In genomic region chr4:71261001-71261400, GRCh38 we compare ENCODE assay signal across 1 cellular context.
TF ChIP-seq lines count a peak whose summit lies in the region.

No MANE protein-coding gene starts in this region.

TF ChIP-seq in GM23338, 12 proteins besides CTCF, POLR2A, EP300 and RAD21 (continued from another document):
- TF ChIP-seq ZNF462 (CRISPR knock-in tag; IDR thresholded peaks at IDR 0.05) (no peak), ZNF114 (CRISPR knock-in tag; IDR thresholded peaks at IDR 0.05) (no peak), POLR2AphosphoS5 (IDR thresholded peaks at IDR 0.05; ENCODE audit: low read depth) (no peak)
- TF ChIP-seq, protein P1, sequence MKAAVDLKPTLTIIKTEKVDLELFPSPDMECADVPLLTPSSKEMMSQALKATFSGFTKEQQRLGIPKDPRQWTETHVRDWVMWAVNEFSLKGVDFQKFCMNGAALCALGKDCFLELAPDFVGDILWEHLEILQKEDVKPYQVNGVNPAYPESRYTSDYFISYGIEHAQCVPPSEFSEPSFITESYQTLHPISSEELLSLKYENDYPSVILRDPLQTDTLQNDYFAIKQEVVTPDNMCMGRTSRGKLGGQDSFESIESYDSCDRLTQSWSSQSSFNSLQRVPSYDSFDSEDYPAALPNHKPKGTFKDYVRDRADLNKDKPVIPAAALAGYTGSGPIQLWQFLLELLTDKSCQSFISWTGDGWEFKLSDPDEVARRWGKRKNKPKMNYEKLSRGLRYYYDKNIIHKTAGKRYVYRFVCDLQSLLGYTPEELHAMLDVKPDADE (IDR thresholded peaks at IDR 0.05): no peak
